Comparison of ENCODE assay signal across 4 cellular contexts in the genomic region with DNA sequence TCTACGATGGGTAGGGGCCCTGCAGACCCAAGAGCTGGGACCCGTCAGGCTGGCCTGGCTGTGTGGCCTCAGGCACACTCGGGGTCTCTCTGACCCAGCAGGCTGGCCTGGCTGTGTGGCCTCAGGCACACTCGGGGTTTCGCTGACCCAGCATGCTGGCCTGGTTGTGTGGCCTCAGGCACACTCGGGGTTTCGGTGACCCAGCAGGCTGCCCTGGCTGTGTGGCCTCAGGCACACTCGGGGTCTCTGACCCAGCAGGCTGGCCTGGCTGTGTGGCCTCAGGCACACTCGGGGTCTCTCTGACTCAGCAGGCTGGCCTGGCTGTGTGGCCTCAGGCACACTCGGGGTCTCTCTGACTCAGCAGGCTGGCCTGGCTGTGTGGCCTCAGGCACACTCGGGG. TPM values are rescaled to one million over a fixed set of nuclear protein-coding genes. Genes with fewer than 3 reads are reported as not detected.
"Had no signal": no experiment of that assay in that cellular context is flagged by ENCODE, and none has a peak within 500 bp of the region (broad histone marks: within the 10 kb centered on the region; RNA-seq: fewer than 3 reads in every experiment).

No MANE protein-coding gene starts in this region.

RNA-seq across cellular contexts. Expression of a gene that starts 34.3 kb away (rescaled TPM):
- total RNA-seq: temporal lobe, thyroid gland, urinary bladder, vagina had no signal

RNA-seq across cellular contexts. Expression of a gene that starts 39.2 kb away (rescaled TPM):
- total RNA-seq: temporal lobe had no signal

RNA-seq across cellular contexts. Expression of a gene that starts 49.7 kb away (rescaled TPM):
- total RNA-seq: temporal lobe had no signal
